Comparison of ENCODE assay signal across 32 cellular contexts in genomic region chrX:135308345-135308855, GRCh38. TPM values are rescaled to one million over a fixed set of nuclear protein-coding genes. Genes with fewer than 3 reads are reported as not detected.
"Had no signal": no experiment of that assay in that cellular context is flagged by ENCODE, and none has a peak within 500 bp of the region (broad histone marks: within the 10 kb centered on the region; RNA-seq: fewer than 3 reads in every experiment).

No MANE protein-coding gene starts in this region.

- H3K4me3 Mint-ChIP-seq: activated naive CD4-positive, alpha-beta T cell treated with anti-CD3 and anti-CD28 coated beads, Interleukin-2, amount 10 ng/mL, durations not matched to agents 7 days and 5 days; activated naive CD8-positive, alpha-beta T cell treated with anti-CD3 and anti-CD28 coated beads, Interleukin-2, amount 10 ng/mL, durations not matched to agents 7 days and 5 days; mesothelial cell of epicardium; nephron progenitor cell; stimulated activated memory B cell treated with anti-CD40 and anti-IgM and Interleukin-4, amounts not matched to agents 10 μg/mL and 1 μg/mL and 100 μg/mL, for 72 hours had no signal

- H3K27ac Mint-ChIP-seq: activated naive CD4-positive, alpha-beta T cell treated with anti-CD3 and anti-CD28 coated beads, Interleukin-2, amount 10 ng/mL, durations not matched to agents 7 days and 5 days; activated naive CD8-positive, alpha-beta T cell treated with anti-CD3 and anti-CD28 coated beads, Interleukin-2, amount 10 ng/mL, durations not matched to agents 7 days and 5 days; mesothelial cell of epicardium; nephron progenitor cell; stimulated activated memory B cell treated with anti-CD40 and anti-IgM and Interleukin-4, amounts not matched to agents 10 μg/mL and 1 μg/mL and 100 μg/mL, for 72 hours had no signal

- H3K4me1 Mint-ChIP-seq: activated naive CD4-positive, alpha-beta T cell treated with anti-CD3 and anti-CD28 coated beads, Interleukin-2, amount 10 ng/mL, durations not matched to agents 7 days and 5 days; activated naive CD8-positive, alpha-beta T cell treated with anti-CD3 and anti-CD28 coated beads, Interleukin-2, amount 10 ng/mL, durations not matched to agents 7 days and 5 days; mesothelial cell of epicardium; nephron progenitor cell had no signal

- ATAC-seq: activated CD4-positive, CD25-positive, alpha-beta regulatory T cell treated with anti-CD3 and anti-CD28 coated beads, Interleukin-2, amount 50 U/mL, for 24 hours; gastroesophageal sphincter; stimulated activated memory B cell treated with anti-CD40 and anti-IgM and Interleukin-4, amounts not matched to agents 10 μg/mL and 1 μg/mL and 100 μg/mL, for 72 hours; upper lobe of right lung had no signal

- H3K27ac ChIP-seq: ascending aorta, gastroesophageal sphincter, hepatocyte, ovary, psoas muscle, sigmoid colon, stomach, tibial artery, upper lobe of right lung had no signal

- H3K36me3 Mint-ChIP-seq: mesothelial cell of epicardium; naive B cell; stimulated activated memory B cell treated with anti-CD40 and anti-IgM and Interleukin-4, amounts not matched to agents 10 μg/mL and 1 μg/mL and 100 μg/mL, for 72 hours had no signal

- H3K27me3 ChIP-seq: ascending aorta, gastroesophageal sphincter, hepatocyte, ovary, sigmoid colon, stomach, tibial artery, upper lobe of right lung had no signal

- H3K36me3 ChIP-seq: ascending aorta, gastroesophageal sphincter, ovary, sigmoid colon, stomach, upper lobe of right lung had no signal

- H3K4me1 ChIP-seq: ascending aorta, gastroesophageal sphincter, psoas muscle, sigmoid colon, stomach, tibial artery, upper lobe of right lung had no signal

- H3K9me3 ChIP-seq: gastroesophageal sphincter, ovary, psoas muscle, sigmoid colon, stomach had no signal

- H3K4me3 ChIP-seq: ascending aorta, gastroesophageal sphincter, hepatocyte, ovary, psoas muscle, sigmoid colon, stomach, tibial artery, upper lobe of right lung had no signal

- FAIRE-seq: endothelial cell of umbilical vein, small intestine had no signal

- H3K27me3 Mint-ChIP-seq: activated naive CD4-positive, alpha-beta T cell treated with anti-CD3 and anti-CD28 coated beads, Interleukin-2, amount 10 ng/mL, durations not matched to agents 7 days and 5 days; activated naive CD8-positive, alpha-beta T cell treated with anti-CD3 and anti-CD28 coated beads, Interleukin-2, amount 10 ng/mL, durations not matched to agents 7 days and 5 days; naive B cell; stimulated activated memory B cell treated with anti-CD40 and anti-IgM and Interleukin-4, amounts not matched to agents 10 μg/mL and 1 μg/mL and 100 μg/mL, for 72 hours had no signal

- DNase-seq: activated CD4-positive, alpha-beta T cell treated with anti-CD3 and anti-CD28 coated beads for 48 hours; activated CD4-positive, alpha-beta T cell treated with anti-CD3 and anti-CD28 coated beads, Interleukin-2, amount 50 U/mL, for 48 hours; activated CD8-positive, alpha-beta memory T cell treated with anti-CD3 and anti-CD28 coated beads for 24 hours; activated gamma-delta T cell; activated naive CD4-positive, alpha-beta T cell treated with anti-CD3 and anti-CD28 coated beads, Interleukin-2, amount 10 ng/mL, durations not matched to agents 7 days and 5 days; activated naive CD8-positive, alpha-beta T cell treated with anti-CD3 and anti-CD28 coated beads, Interleukin-2, amount 10 ng/mL, durations not matched to agents 7 days and 5 days; activated T-cell treated with anti-CD3 and anti-CD28 coated beads, Interleukin-2, amount 50 U/mL, for 1 hour; caudate nucleus; islet precursor cell; mammary epithelial cell; naive B cell; nephron progenitor cell; ovary; psoas muscle; sigmoid colon; small intestine; stimulated activated CD4-positive, alpha-beta T cell treated with anti-CD3 and anti-CD28 coated beads, Interleukin-1b, Interleukin-23, amount 100 ng/mL, for 48 hours; stimulated activated CD4-positive, alpha-beta T cell treated with anti-CD3 and anti-CD28 coated beads, Interleukin-4, amount 100 ng/mL, for 4 hours; stimulated activated CD8-positive, alpha-beta memory T cell treated with anti-CD3 and anti-CD28 coated beads, Interleukin-4, amount 100 ng/mL, for 48 hours; stomach; tibial artery; upper lobe of right lung had no signal

RNA-seq across cellular contexts. Expression of gene ETDC, which starts 0.9 kb away (rescaled TPM):
- total RNA-seq: activated naive CD8-positive, alpha-beta T cell treated with anti-CD3 and anti-CD28 coated beads, Interleukin-2, amount 10 ng/mL, durations not matched to agents 7 days and 5 days; ascending aorta; endothelial cell of umbilical vein; fibroblast of lung; fibroblast of villous mesenchyme; gastroesophageal sphincter; hepatocyte; liver; mammary epithelial cell; mesothelial cell of epicardium; ovary; psoas muscle; sigmoid colon; stomach; upper lobe of right lung had no signal

RNA-seq across cellular contexts. Expression of gene ETDA, which starts 56.5 kb away (rescaled TPM):
- total RNA-seq: activated naive CD8-positive, alpha-beta T cell treated with anti-CD3 and anti-CD28 coated beads, Interleukin-2, amount 10 ng/mL, durations not matched to agents 7 days and 5 days; ascending aorta; endothelial cell of umbilical vein; fibroblast of lung; fibroblast of villous mesenchyme; gastroesophageal sphincter; hepatocyte; liver; mammary epithelial cell; mesothelial cell of epicardium; ovary; psoas muscle; sigmoid colon; stomach; upper lobe of right lung had no signal
